9 cellular contexts compared by ENCODE assay signal in genomic region chr6:20319520-20320357, GRCh38.
A peak's percentile ranks its signal among the peaks of the same experiment; 100 is the strongest.
DNase-seq lines count a peak whose midpoint lies in the region; ATAC-seq and TF ChIP-seq lines count a peak whose summit lies in the region.
"Had no signal": no experiment of that assay in that cellular context is flagged by ENCODE, and none has a peak within 500 bp of the region (broad histone marks: within the 10 kb centered on the region; RNA-seq: fewer than 3 reads in every experiment).

No MANE protein-coding gene starts in this region.

- TF ChIP-seq POLR2A in uterus (IDR thresholded peaks at IDR 0.05): no peak

- H3K9me2 ChIP-seq in SK-N-SH: no peaks in the 10 kb centered on the region

- TF ChIP-seq CTCF in SK-N-SH (IDR thresholded peaks at IDR 0.05) (no peak), heart right ventricle (IDR thresholded peaks at IDR 0.05) (no peak), uterus (IDR thresholded peaks at IDR 0.05) (no peak)

- 73% methylated on average over 19 of the region's 23 CpGs for WGBS in SK-N-SH (ENCODE audit: low lambda C conversion rate)
- 78 to 92% methylated on average over 23 of the region's 23 CpGs for WGBS in heart right ventricle, 2 donors

- no peak for TF ChIP-seq EP300 in SK-N-SH (IDR thresholded peaks at IDR 0.05; ENCODE audit: borderline replicate concordance in 1 of 2, low read depth in 1 of 2, low read length in 1 of 2)

- H3K9me3 ChIP-seq in SK-N-SH (no peaks in the 10 kb centered on the region), heart right ventricle (no peaks in the 10 kb centered on the region), uterus (no peaks in the 10 kb centered on the region)
- H3K9me3 ChIP-seq: A549 had no signal

- H2AFZ ChIP-seq in SK-N-SH (ENCODE audit: low read depth): 0 out of 2 replicates have a peak overlapping the region, but pooled peaks have one; percentile 22

- no peak for TF ChIP-seq RAD21 in SK-N-SH (IDR thresholded peaks at IDR 0.05; ENCODE audit: low read length)

- H3K4me1 ChIP-seq in SK-N-SH (ENCODE audit: control insufficient read depth in 1 of 2, insufficient read depth in 2 of 2, low read depth in 1 of 2, low read length in 1 of 2) (no peaks in the 10 kb centered on the region), heart right ventricle (peaks cover 0 to 6% (median 0%) of the 10 kb centered on the region in 9 donors), uterus (no peaks in the 10 kb centered on the region)
- H3K4me1 ChIP-seq: A549 had no signal

- POLR2A ChIA-PET in SK-N-SH (lab: Yijun Ruan, JAX): interaction anchor here (0.6 kb wide), 1 partner anchor 215 kb away, joined by 3 read pairs; no protein-coding TSS in a partner anchor

- ATAC-seq in SK-N-SH treated with all-trans-retinoic acid at 6 μM for 48 hours (no peak), HG03442 (IDR thresholded peaks at IDR 0.05; ENCODE audit: unreplicated experiment) (peak; percentile 99), heart right ventricle (peak; percentile 38 to 88 (median 62))
- ATAC-seq: A549 had no signal

- H3K4me2 ChIP-seq in SK-N-SH: no peak overlapping the region
- H3K4me2 ChIP-seq: A549 had no signal

- no peak overlapping the region for H3K9ac ChIP-seq in SK-N-SH

- H3K27ac ChIP-seq in SK-N-SH (ENCODE audit: low read depth in 2 of 2, low read length in 1 of 2): no peak overlapping the region
- H3K27ac ChIP-seq in heart right ventricle: peak overlapping the region in 1 of 10 donors; percentile 85
- no peak overlapping the region for H3K27ac ChIP-seq in uterus
- H3K27ac ChIP-seq: A549 had no signal

- H3K79me2 ChIP-seq in SK-N-SH (ENCODE audit: insufficient read depth): no peaks in the 10 kb centered on the region

- H3F3A ChIP-seq in SK-N-SH (replicated peaks; ENCODE audit: insufficient read depth): no peaks in the 10 kb centered on the region

- DNase-seq in SK-N-SH: no peak
- DNase-seq in activated CD4-positive, alpha-beta T cell treated with anti-CD3 and anti-CD28 coated beads, Interleukin-2, amount 50 U/mL, for 24 hours (ENCODE audit: low read depth in 1 of 2, low spot score in 1 of 2): peak; percentile 37 to 59
- DNase-seq in heart right ventricle: peak in 1 of 2 donors; percentile 32
- peak; percentile 10 to 49 for DNase-seq in stimulated activated CD8-positive, alpha-beta memory T cell treated with anti-CD3 and anti-CD28 coated beads, Interleukin-4, amount 100 ng/mL, for 1 hour (ENCODE audit: low read depth in 2 of 2, low spot score in 1 of 2)
- no peak for DNase-seq in uterus
- no peak for DNase-seq in cerebellum (ENCODE audit: low spot score)

- H3K36me3 ChIP-seq in SK-N-SH (replicated peaks in 1 of 2; ENCODE audit: control insufficient read depth in 1 of 2, insufficient read depth in 2 of 2, low read length in 1 of 2) (no peaks in the 10 kb centered on the region), heart right ventricle (no peaks in the 10 kb centered on the region), uterus (no peaks in the 10 kb centered on the region)

- H3K27me3 ChIP-seq in SK-N-SH (ENCODE audit: insufficient read depth) (no peaks in the 10 kb centered on the region), heart right ventricle (no peaks in the 10 kb centered on the region), uterus (no peaks in the 10 kb centered on the region)

- CTCF ChIA-PET in SK-N-SH (lab: Yijun Ruan, JAX): no interaction called here

- intact Hi-C loops in heart right ventricle (cut with DNase I) (no loop called here), uterus (cut with DNase I; ENCODE audit: low total_unique reads) (no loop called here)

- no peaks in the 10 kb centered on the region for H4K20me1 ChIP-seq in SK-N-SH (ENCODE audit: insufficient read depth)

- H3K4me3 ChIP-seq in SK-N-SH (ENCODE audit: low read depth in 2 of 2, low read length in 1 of 2) (no peak overlapping the region), heart right ventricle (peak overlapping the region in 2 of 10 donors; percentile 4 to 42), uterus (no peak overlapping the region)
- H3K4me3 ChIP-seq: A549 had no signal

TF ChIP-seq in SK-N-SH, 30 proteins besides CTCF, POLR2A, EP300 and RAD21 (continues in another document):
- TF ChIP-seq USF2 (IDR thresholded peaks at IDR 0.05; ENCODE audit: borderline replicate concordance, low read depth, low read length): no peak
- no peak for TF ChIP-seq YY1 (IDR thresholded peaks at IDR 0.05; ENCODE audit: low read depth)
- no peak for TF ChIP-seq NRF1 (IDR thresholded peaks at IDR 0.05; ENCODE audit: low read depth, low read length)
- no peak for TF ChIP-seq ZBTB33 (IDR thresholded peaks at IDR 0.05; ENCODE audit: borderline replicate concordance, low read depth)
- no peak for TF ChIP-seq RFX5 (IDR thresholded peaks at IDR 0.05; ENCODE audit: low read length)
- TF ChIP-seq CHD2 (IDR thresholded peaks at IDR 0.05; ENCODE audit: low read length, partially characterized antibody): no peak
- no peak for TF ChIP-seq EZH2phosphoT487 (IDR thresholded peaks at IDR 0.05; ENCODE audit: borderline replicate concordance, low read depth)
- TF ChIP-seq MXI1 (IDR thresholded peaks at IDR 0.05; ENCODE audit: low read depth, low read length): no peak
- no peak for TF ChIP-seq MEF2A (IDR thresholded peaks at IDR 0.05; ENCODE audit: borderline replicate concordance, low read depth)
- no peak for TF ChIP-seq SMC3 (IDR thresholded peaks at IDR 0.05; ENCODE audit: low read depth, low read length)
- TF ChIP-seq ELF1 (IDR thresholded peaks at IDR 0.05): no peak

TF ChIP-seq in SK-N-SH treated with all-trans-retinoic acid at 6 μM for 48 hours, 23 proteins besides CTCF, POLR2A, EP300 and RAD21:
- no peak for TF ChIP-seq GLIS3 (CRISPR knock-in tag; IDR thresholded peaks at IDR 0.05)

Comparison
In these comparisons a context has a peak if more than half of its experiments do, and no peak if none do; other contexts are left out.
1. DNase-seq: peak in activated CD4-positive, alpha-beta T cell treated with anti-CD3 and anti-CD28 coated beads, Interleukin-2, amount 50 U/mL, for 24 hours (2 of 2) and stimulated activated CD8-positive, alpha-beta memory T cell treated with anti-CD3 and anti-CD28 coated beads, Interleukin-4, amount 100 ng/mL, for 1 hour (2 of 2); none in SK-N-SH (single experiment), uterus (0 of 2) and cerebellum (single experiment).